ENCODE assay signal across 11 cellular contexts in the genomic region with DNA sequence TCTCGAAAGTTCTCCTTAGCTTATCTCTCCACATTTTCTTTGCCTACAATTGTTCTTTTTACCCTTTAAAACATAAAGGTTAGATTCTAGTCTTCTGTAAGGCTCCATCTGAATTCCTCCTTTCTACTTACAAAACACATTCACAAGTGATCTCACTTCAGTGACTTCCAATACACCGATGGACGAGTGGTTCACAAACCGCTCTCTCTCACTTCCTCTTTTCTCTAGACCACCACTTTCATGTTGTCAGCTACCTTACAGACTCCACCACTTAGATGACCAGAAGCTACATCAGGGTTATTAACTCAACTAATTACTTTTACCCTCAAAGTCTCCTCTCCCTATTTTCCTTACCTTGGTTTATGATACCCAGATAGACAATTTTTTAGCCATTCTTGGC. TPM values are rescaled to one million over a fixed set of nuclear protein-coding genes. Genes with fewer than 3 reads are reported as not detected.
DNase-seq lines count a peak whose midpoint lies in the region; ATAC-seq and TF ChIP-seq lines count a peak whose summit lies in the region.
"Had no signal": no experiment of that assay in that cellular context is flagged by ENCODE, and none has a peak within 500 bp of the region (broad histone marks: within the 10 kb centered on the region; RNA-seq: fewer than 3 reads in every experiment).

No MANE protein-coding gene starts in this region.

- peak; percentile 30 for DNase-seq in SKM-1 (lab: John Stamatoyannopoulos, UW; ENCODE audit: unreplicated experiment)
- DNase-seq in NCI-H1417 (lab: John Stamatoyannopoulos, UW): no peak
- DNase-seq in CD14-positive monocyte (ENCODE audit: low spot score): no peak
- DNase-seq in ecto neural progenitor cell (ENCODE audit: low spot score): no peak
- DNase-seq in G401 (ENCODE audit: low spot score): no peak
- DNase-seq: activated CD8-positive, alpha-beta memory T cell treated with anti-CD3 and anti-CD28 coated beads for 24 hours; NCI-H2029; stimulated activated naive CD4-positive, alpha-beta T cell had no signal

- in situ Hi-C loops in G401 (cut with HindIII; ENCODE audit: low sequenced_read_pairs): no loop called here

- H3K9me3 Mint-ChIP-seq in CD14-positive monocyte: peaks cover 0 to 1% (median 0%) of the 10 kb centered on the region in 7 donors

- no peak overlapping the region for H3K4me3 Mint-ChIP-seq in CD14-positive monocyte

- H3K27ac Mint-ChIP-seq in CD14-positive monocyte: no peak overlapping the region

- intact Hi-C loops in CD14-positive monocyte (cut with micrococcal nuclease): no loop called here

- H3K4me1 Mint-ChIP-seq in CD14-positive monocyte: peaks cover 11% of the 10 kb centered on the region

- H3K27me3 Mint-ChIP-seq in CD14-positive monocyte (ENCODE audit: low read depth in 3 of 3): peaks cover 5 to 11% (median 7%) of the 10 kb centered on the region in 3 donors

- no peaks in the 10 kb centered on the region for H3K36me3 Mint-ChIP-seq in CD14-positive monocyte

- no peak for TF ChIP-seq CTCF in CD14-positive monocyte (IDR thresholded peaks at IDR 0.05)

- ATAC-seq in GM18858 (IDR thresholded peaks at IDR 0.05; ENCODE audit: unreplicated experiment) (peak; percentile 99), GM21529 (IDR thresholded peaks at IDR 0.05; ENCODE audit: unreplicated experiment) (peak; percentile 98), HG03139 (IDR thresholded peaks at IDR 0.05; ENCODE audit: unreplicated experiment) (peak; percentile 100)

RNA-seq across cellular contexts. Expression of a gene that starts 11.8 kb away (rescaled TPM):
- not detected for polyA plus RNA-seq in CD14-positive monocyte
- 0.20 TPM in 1 of 2 replicates, not detected in the other for total RNA-seq in G401 (2014; rRNA removed; shearing (Covaris generic))
